13 cellular contexts compared by ENCODE assay signal in the genomic region with DNA sequence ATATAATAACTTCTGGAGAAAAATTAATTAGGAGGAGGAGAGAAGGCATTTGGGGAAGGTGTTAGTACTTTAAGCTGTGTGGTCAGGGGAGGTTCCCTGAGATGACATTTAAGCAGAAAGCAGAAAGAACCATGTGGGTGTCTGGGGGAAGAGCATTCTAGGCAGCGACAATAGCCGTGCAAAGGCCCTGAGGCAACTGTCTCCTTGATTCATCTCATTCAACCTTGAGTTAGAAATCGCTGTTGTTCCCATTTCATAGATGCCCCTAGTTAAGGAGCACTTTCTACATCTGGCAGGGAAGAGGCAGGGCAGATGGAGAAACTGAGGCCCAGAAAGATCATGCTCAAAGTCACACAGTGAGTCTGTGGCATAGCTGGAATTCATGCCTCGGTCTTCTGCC.
DNase-seq lines count a peak whose midpoint lies in the region; ATAC-seq and TF ChIP-seq lines count a peak whose summit lies in the region.
"Had no signal": no experiment of that assay in that cellular context is flagged by ENCODE, and none has a peak within 500 bp of the region (broad histone marks: within the 10 kb centered on the region; RNA-seq: fewer than 3 reads in every experiment).

No MANE protein-coding gene starts in this region.

- no peak for ATAC-seq in activated T-cell treated with anti-CD3 and anti-CD28 coated beads, Interleukin-2, amount 50 U/mL, for 72 hours (replicated peaks in 1 of 2)
- no peak for ATAC-seq in stimulated activated naive CD8-positive, alpha-beta T cell treated with anti-CD3 and anti-CD28 coated beads, Interleukin-15, Interleukin-2, amounts not matched to agents 100 U/mL and 50 U/mL, for 24 hours
- no peak for ATAC-seq in HG02884 (IDR thresholded peaks at IDR 0.05; ENCODE audit: unreplicated experiment)

- H3K27me3 Mint-ChIP-seq in activated T-cell treated with anti-CD3 and anti-CD28 coated beads, Interleukin-2, amount 50 U/mL, for 24 hours, result no peaks in the 10 kb centered on the region
- peaks cover 15% of the 10 kb centered on the region for H3K27me3 Mint-ChIP-seq in activated T-cell treated with anti-CD3 and anti-CD28 coated beads, Interleukin-2, amount 50 U/mL, for 72 hours (ENCODE audit: low read depth)
- no peaks in the 10 kb centered on the region for H3K27me3 Mint-ChIP-seq in stimulated activated naive CD8-positive, alpha-beta T cell treated with anti-CD3 and anti-CD28 coated beads, Interleukin-15, Interleukin-2, amounts not matched to agents 100 ng/mL and 50 ng/mL, for 24 hours
- peaks cover 2% of the 10 kb centered on the region for H3K27me3 Mint-ChIP-seq in endothelial cell (ENCODE audit: unreplicated experiment)

- peak overlapping the region; percentile 17 for H3K27ac Mint-ChIP-seq in activated T-cell treated with anti-CD3 and anti-CD28 coated beads, Interleukin-2, amount 50 U/mL, for 24 hours
- no peak overlapping the region for H3K27ac Mint-ChIP-seq in activated T-cell treated with anti-CD3 and anti-CD28 coated beads, Interleukin-2, amount 50 U/mL, for 72 hours
- peak overlapping the region; percentile 73 for H3K27ac Mint-ChIP-seq in stimulated activated naive CD8-positive, alpha-beta T cell treated with anti-CD3 and anti-CD28 coated beads, Interleukin-15, Interleukin-2, amounts not matched to agents 100 ng/mL and 50 ng/mL, for 24 hours
- no peak overlapping the region for H3K27ac Mint-ChIP-seq in endothelial cell (ENCODE audit: unreplicated experiment)
- H3K27ac Mint-ChIP-seq: H9 had no signal

- peaks cover 2% of the 10 kb centered on the region for H3K36me3 Mint-ChIP-seq in activated T-cell treated with anti-CD3 and anti-CD28 coated beads, Interleukin-2, amount 50 U/mL, for 24 hours (ENCODE audit: low read depth)
- peaks cover 4 to 18% of the 10 kb centered on the region in 2 donors for H3K36me3 Mint-ChIP-seq in activated T-cell treated with anti-CD3 and anti-CD28 coated beads, Interleukin-2, amount 50 U/mL, for 72 hours (ENCODE audit: insufficient read depth in 2 of 2)
- peaks cover 18% of the 10 kb centered on the region for H3K36me3 Mint-ChIP-seq in stimulated activated naive CD8-positive, alpha-beta T cell treated with anti-CD3 and anti-CD28 coated beads, Interleukin-15, Interleukin-2, amounts not matched to agents 100 ng/mL and 50 ng/mL, for 24 hours (ENCODE audit: low read depth)
- H3K36me3 Mint-ChIP-seq in endothelial cell (ENCODE audit: low read depth, unreplicated experiment), result no peaks in the 10 kb centered on the region
- H3K36me3 Mint-ChIP-seq: CD4-positive, alpha-beta memory T cell had no signal

- no peak overlapping the region for H3K4me3 Mint-ChIP-seq in activated T-cell treated with anti-CD3 and anti-CD28 coated beads, Interleukin-2, amount 50 U/mL, for 24 hours
- H3K4me3 Mint-ChIP-seq in activated T-cell treated with anti-CD3 and anti-CD28 coated beads, Interleukin-2, amount 50 U/mL, for 72 hours, result no peak overlapping the region
- peak overlapping the region; percentile 23 for H3K4me3 Mint-ChIP-seq in stimulated activated naive CD8-positive, alpha-beta T cell treated with anti-CD3 and anti-CD28 coated beads, Interleukin-15, Interleukin-2, amounts not matched to agents 100 ng/mL and 50 ng/mL, for 24 hours
- peak overlapping the region; percentile 66 for H3K4me3 Mint-ChIP-seq in endothelial cell (ENCODE audit: unreplicated experiment)
- H3K4me3 Mint-ChIP-seq: H9 had no signal

- H3K4me1 Mint-ChIP-seq in activated T-cell treated with anti-CD3 and anti-CD28 coated beads, Interleukin-2, amount 50 U/mL, for 24 hours (ENCODE audit: low read depth), result peaks cover 19% of the 10 kb centered on the region
- peaks cover 21% of the 10 kb centered on the region for H3K4me1 Mint-ChIP-seq in activated T-cell treated with anti-CD3 and anti-CD28 coated beads, Interleukin-2, amount 50 U/mL, for 72 hours (ENCODE audit: low read depth)
- H3K4me1 Mint-ChIP-seq in stimulated activated naive CD8-positive, alpha-beta T cell treated with anti-CD3 and anti-CD28 coated beads, Interleukin-15, Interleukin-2, amounts not matched to agents 100 ng/mL and 50 ng/mL, for 24 hours (ENCODE audit: low read depth), result peaks cover 31% of the 10 kb centered on the region
- peaks cover 6% of the 10 kb centered on the region for H3K4me1 Mint-ChIP-seq in endothelial cell (ENCODE audit: unreplicated experiment)

- TF ChIP-seq CTCF in endothelial cell (IDR thresholded peaks at IDR 0.05; ENCODE audit: unreplicated experiment), result no peak

- no peak for DNase-seq in activated T-cell treated with anti-CD3 and anti-CD28 coated beads, Interleukin-2, amount 50 U/mL, for 24 hours
- no peak for DNase-seq in activated T-cell treated with anti-CD3 and anti-CD28 coated beads, Interleukin-2, amount 50 U/mL, for 72 hours
- DNase-seq in stimulated activated naive CD8-positive, alpha-beta T cell treated with anti-CD3 and anti-CD28 coated beads, Interleukin-15, Interleukin-2, amounts not matched to agents 100 U/mL and 50 U/mL, for 24 hours, result no peak
- DNase-seq in endothelial cell (ENCODE audit: low spot score), result no peak
- DNase-seq in activated CD4-positive, CD25-positive, alpha-beta regulatory T cell treated with anti-CD3 and anti-CD28 coated beads, Interleukin-2, amount 50 U/mL, for 72 hours, result no peak
- DNase-seq: 8988T; CD4-positive, alpha-beta memory T cell; DMS153; DMS79; GDM1; H9 had no signal

- H3K9me3 Mint-ChIP-seq in activated T-cell treated with anti-CD3 and anti-CD28 coated beads, Interleukin-2, amount 50 U/mL, for 24 hours, result no peaks in the 10 kb centered on the region
- H3K9me3 Mint-ChIP-seq in activated T-cell treated with anti-CD3 and anti-CD28 coated beads, Interleukin-2, amount 50 U/mL, for 72 hours, result no peaks in the 10 kb centered on the region
- no peaks in the 10 kb centered on the region for H3K9me3 Mint-ChIP-seq in stimulated activated naive CD8-positive, alpha-beta T cell treated with anti-CD3 and anti-CD28 coated beads, Interleukin-15, Interleukin-2, amounts not matched to agents 100 ng/mL and 50 ng/mL, for 24 hours
- H3K9me3 Mint-ChIP-seq in endothelial cell (ENCODE audit: unreplicated experiment), result no peaks in the 10 kb centered on the region
- H3K9me3 Mint-ChIP-seq: CD4-positive, alpha-beta memory T cell had no signal

Comparison
In these comparisons a context has a peak if more than half of its experiments do, and no peak if none do; other contexts are left out.
1. H3K27ac Mint-ChIP-seq: peak in activated T-cell treated with anti-CD3 and anti-CD28 coated beads, Interleukin-2, amount 50 U/mL, for 24 hours (single experiment) and stimulated activated naive CD8-positive, alpha-beta T cell treated with anti-CD3 and anti-CD28 coated beads, Interleukin-15, Interleukin-2, amounts not matched to agents 100 ng/mL and 50 ng/mL, for 24 hours (single experiment); none in activated T-cell treated with anti-CD3 and anti-CD28 coated beads, Interleukin-2, amount 50 U/mL, for 72 hours (single experiment) and endothelial cell (single experiment).
2. H3K4me3 Mint-ChIP-seq: peak in stimulated activated naive CD8-positive, alpha-beta T cell treated with anti-CD3 and anti-CD28 coated beads, Interleukin-15, Interleukin-2, amounts not matched to agents 100 ng/mL and 50 ng/mL, for 24 hours (single experiment) and endothelial cell (single experiment); none in activated T-cell treated with anti-CD3 and anti-CD28 coated beads, Interleukin-2, amount 50 U/mL, for 24 hours (single experiment) and activated T-cell treated with anti-CD3 and anti-CD28 coated beads, Interleukin-2, amount 50 U/mL, for 72 hours (0 of 2).